ENCODE assay signal across 18 cellular contexts in genomic region chr9:6843742-6844141, GRCh38.
"Had no signal": no experiment of that assay in that cellular context is flagged by ENCODE, and none has a peak within 500 bp of the region (broad histone marks: within the 10 kb centered on the region; RNA-seq: fewer than 3 reads in every experiment).

No MANE protein-coding gene starts in this region.

- H2AFZ ChIP-seq: parathyroid adenoma had no signal

- H3K27me3 Mint-ChIP-seq: naive B cell; stimulated activated naive B cell treated with anti-CD40 and anti-IgM and Interleukin-4, amounts not matched to agents 10 μg/mL and 1 μg/mL and 100 μg/mL, for 72 hours had no signal

- H3K27ac Mint-ChIP-seq: nephron progenitor cell; stimulated activated naive B cell treated with anti-CD40 and anti-IgM and Interleukin-4, amounts not matched to agents 10 μg/mL and 1 μg/mL and 100 μg/mL, for 72 hours had no signal

- H3K9me3 ChIP-seq: esophagus muscularis mucosa, gastrocnemius medialis, heart right ventricle, prostate gland, right lobe of liver had no signal

- H3K27ac ChIP-seq: dorsolateral prefrontal cortex, epithelial cell of prostate, esophagus muscularis mucosa, gastrocnemius medialis, heart right ventricle, parathyroid adenoma, prostate gland, right lobe of liver had no signal

- DNase-seq: cortex of kidney; dorsolateral prefrontal cortex; effector memory CD4-positive, alpha-beta T cell; gastrocnemius medialis; heart right ventricle; hypothalamus; kidney glomerular epithelial cell; mesendoderm; naive B cell; nephron progenitor cell; right lobe of liver; stimulated activated CD4-positive, alpha-beta T cell treated with anti-CD3 and anti-CD28 coated beads, Interleukin-4, amount 100 ng/mL, for 24 hours; stimulated activated naive B cell treated with anti-CD40 and anti-IgM and Interleukin-4, amounts not matched to agents 10 μg/mL and 1 μg/mL and 100 μg/mL, for 72 hours; trophoblast cell had no signal

- ATAC-seq: gastrocnemius medialis; heart right ventricle; right lobe of liver; stimulated activated naive B cell treated with anti-CD40 and anti-IgM and Interleukin-4, amounts not matched to agents 10 μg/mL and 1 μg/mL and 100 μg/mL, for 72 hours had no signal

- H3K4me3 ChIP-seq: dorsolateral prefrontal cortex, esophagus muscularis mucosa, gastrocnemius medialis, heart right ventricle, prostate gland, right lobe of liver had no signal

- H3K36me3 ChIP-seq: gastrocnemius medialis, prostate gland, right lobe of liver had no signal

- H3K27me3 ChIP-seq: dorsolateral prefrontal cortex, esophagus muscularis mucosa, gastrocnemius medialis, heart right ventricle, right lobe of liver had no signal

- H3K4me1 ChIP-seq: parathyroid adenoma, prostate gland, right lobe of liver had no signal

- H3K79me2 ChIP-seq: parathyroid adenoma had no signal

- H3K9ac ChIP-seq: parathyroid adenoma had no signal

- H3K36me3 Mint-ChIP-seq: naive B cell had no signal

- H3K9me3 Mint-ChIP-seq: naive B cell; nephron progenitor cell; stimulated activated naive B cell treated with anti-CD40 and anti-IgM and Interleukin-4, amounts not matched to agents 10 μg/mL and 1 μg/mL and 100 μg/mL, for 72 hours had no signal

- H3K4me3 Mint-ChIP-seq: naive B cell; nephron progenitor cell; stimulated activated naive B cell treated with anti-CD40 and anti-IgM and Interleukin-4, amounts not matched to agents 10 μg/mL and 1 μg/mL and 100 μg/mL, for 72 hours had no signal
